Comparison of ENCODE assay signal across 9 cellular contexts in the genomic region with DNA sequence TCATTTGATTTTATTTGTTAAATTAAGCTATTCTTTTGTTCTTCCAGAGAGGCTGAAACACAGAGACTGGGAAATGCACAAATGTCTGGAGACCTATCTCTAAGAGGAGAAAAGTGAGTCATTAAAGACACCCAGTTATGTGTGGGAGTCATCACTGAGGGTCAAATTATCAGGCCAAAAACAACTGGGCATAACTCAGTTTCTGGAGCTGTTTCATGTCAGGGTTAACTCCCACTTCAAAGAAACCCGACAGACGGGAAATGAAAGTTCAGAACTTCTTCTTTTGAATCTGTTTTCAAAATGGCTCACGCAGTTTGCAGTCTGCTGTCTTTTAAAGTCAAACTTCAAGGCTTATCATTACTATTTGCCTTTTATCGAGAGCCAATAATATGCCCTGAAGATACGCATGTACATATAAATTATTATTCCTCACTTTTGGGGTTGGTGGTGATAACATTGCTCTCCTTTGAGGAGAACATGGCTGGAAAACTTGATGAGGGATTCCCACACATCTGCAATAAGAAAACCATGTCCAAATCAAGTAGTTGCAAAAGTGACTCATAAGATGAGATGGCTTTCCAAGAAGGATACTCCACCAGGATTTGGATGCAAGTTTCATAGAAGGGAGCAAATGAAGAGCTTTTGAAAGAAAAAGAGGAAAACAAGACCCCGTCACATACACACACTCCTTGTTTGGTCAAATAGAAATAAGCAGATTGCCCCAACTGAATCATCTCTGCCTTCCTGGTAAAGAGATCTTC.
A peak's percentile ranks its signal among the peaks of the same experiment; 100 is the strongest.
DNase-seq lines count a peak whose midpoint lies in the region; ATAC-seq and TF ChIP-seq lines count a peak whose summit lies in the region.
"Had no signal": no experiment of that assay in that cellular context is flagged by ENCODE, and none has a peak within 500 bp of the region (broad histone marks: within the 10 kb centered on the region; RNA-seq: fewer than 3 reads in every experiment).

No MANE protein-coding gene starts in this region.

- DNase-seq in EL, result peak; percentile 66
- peak; percentile 84 for DNase-seq in fibroblast of pulmonary artery (ENCODE audit: low read depth)
- no peak for DNase-seq in stimulated activated naive CD8-positive, alpha-beta T cell treated with anti-CD3 and anti-CD28 coated beads, Interleukin-15, Interleukin-2, amounts not matched to agents 100 U/mL and 50 U/mL, for 24 hours
- no peak for DNase-seq in NCI-H774 (lab: John Stamatoyannopoulos, UW)
- no peak for DNase-seq in activated T-cell treated with anti-CD3 and anti-CD28 coated beads, Interleukin-2, amount 50 U/mL, for 48 hours
- no peak for DNase-seq in body of pancreas

- H3K27me3 ChIP-seq in body of pancreas, result no peaks in the 10 kb centered on the region

- peaks cover 0 to 2% (median 0%) of the 10 kb centered on the region in 3 donors for H3K9me3 Mint-ChIP-seq in IgD-negative memory B cell

- no peaks in the 10 kb centered on the region for H3K36me3 ChIP-seq in body of pancreas (replicated peaks in 1 of 2; ENCODE audit: insufficient read depth in 1 of 2, low read depth in 2 of 2)

- H3K27ac Mint-ChIP-seq in IgD-negative memory B cell, result peak overlapping the region in 1 of 3 donors; percentile 54
- H3K27ac Mint-ChIP-seq: activated naive CD8-positive, alpha-beta T cell had no signal

- no peaks in the 10 kb centered on the region for H3K9me3 ChIP-seq in body of pancreas

- no peak for TF ChIP-seq POLR2A in body of pancreas (IDR thresholded peaks at IDR 0.05)

- no peaks in the 10 kb centered on the region for H3K4me1 ChIP-seq in body of pancreas

- WGBS in body of pancreas, 2 donors, result 63 to 72% methylated on average over 6 of the region's 6 CpGs

- H3K36me3 Mint-ChIP-seq in IgD-negative memory B cell, result no peaks in the 10 kb centered on the region
- H3K36me3 Mint-ChIP-seq: activated naive CD8-positive, alpha-beta T cell had no signal

- no peaks in the 10 kb centered on the region for H3K27me3 Mint-ChIP-seq in IgD-negative memory B cell
- H3K27me3 Mint-ChIP-seq: activated naive CD8-positive, alpha-beta T cell had no signal

- peaks cover 12 to 17% (median 14%) of the 10 kb centered on the region in 3 donors for H3K4me1 Mint-ChIP-seq in IgD-negative memory B cell

- ATAC-seq in GM21529 (IDR thresholded peaks at IDR 0.05; ENCODE audit: unreplicated experiment) (peak; percentile 98), body of pancreas (no peak)
- ATAC-seq in stimulated activated naive CD8-positive, alpha-beta T cell treated with anti-CD3 and anti-CD28 coated beads, Interleukin-15, Interleukin-2, amounts not matched to agents 100 U/mL and 50 U/mL, for 24 hours, result no peak

- no peak overlapping the region for H3K27ac ChIP-seq in body of pancreas

- intact Hi-C loops in body of pancreas (cut with DNase I), result no loop called here

- no peak overlapping the region for H3K4me3 ChIP-seq in fibroblast of pulmonary artery (replicated peaks; ENCODE audit: low read depth, low read length)
- no peak overlapping the region for H3K4me3 ChIP-seq in body of pancreas

- TF ChIP-seq CTCF in fibroblast of pulmonary artery (IDR thresholded peaks at IDR 0.05; ENCODE audit: low read length, missing control alignments) (no peak), body of pancreas (IDR thresholded peaks at IDR 0.05) (no peak)

- H3K4me3 Mint-ChIP-seq in IgD-negative memory B cell, result peak overlapping the region in 3 of 4 donors; percentile 45 to 58 (median 47)
- H3K4me3 Mint-ChIP-seq: activated naive CD8-positive, alpha-beta T cell had no signal

Comparison
In these comparisons a context has a peak if more than half of its experiments do, and no peak if none do; other contexts are left out.
1. DNase-seq: peak in EL (single experiment) and fibroblast of pulmonary artery (single experiment); none in stimulated activated naive CD8-positive, alpha-beta T cell treated with anti-CD3 and anti-CD28 coated beads, Interleukin-15, Interleukin-2, amounts not matched to agents 100 U/mL and 50 U/mL, for 24 hours (single experiment), NCI-H774 (single experiment), activated T-cell treated with anti-CD3 and anti-CD28 coated beads, Interleukin-2, amount 50 U/mL, for 48 hours (0 of 2) and body of pancreas (0 of 4).